ENCODE assay signal across 8 cellular contexts in genomic region chr10:134743-135600, GRCh38. TPM values are rescaled to one million over a fixed set of nuclear protein-coding genes. Genes with fewer than 3 reads are reported as not detected.
A peak's percentile ranks its signal among the peaks of the same experiment; 100 is the strongest.
DNase-seq lines count a peak whose midpoint lies in the region; ATAC-seq, FAIRE-seq and TF ChIP-seq lines count a peak whose summit lies in the region.

TSS of gene ZMYND11 (plus strand) at chr10:135455. CDS start at chr10:180013, 44,558 bp downstream.

- in situ Hi-C loops in T47D (cut with HindIII; ENCODE audit: low pct_unique_long_range_greater_than_20kb, low sequenced_read_pairs) = no loop called here

- H3K79me2 ChIP-seq in smooth muscle cell (ENCODE audit: low read depth) = peaks cover 53% of the 10 kb centered on the region

- no peaks in the 10 kb centered on the region for H3K9me3 ChIP-seq in smooth muscle cell (replicated peaks; ENCODE audit: low read depth)

- H3K27ac ChIP-seq in VCaP (peak within 1 kb of the TSS; percentile 97), smooth muscle cell (ENCODE audit: low read depth) (peak within 1 kb of the TSS; percentile 85)

- TF ChIP-seq CTCF in D721Med (IDR thresholded peaks at IDR 0.05; ENCODE audit: insufficient read depth, missing control alignments) = no peak
- TF ChIP-seq CTCF in VCaP (conservative IDR thresholded peaks at IDR 0.05) = peak; percentile 23; the same call in 1 of the 2 replicates
- TF ChIP-seq CTCF in smooth muscle cell (IDR thresholded peaks at IDR 0.05; ENCODE audit: borderline replicate concordance, insufficient read depth, poor library complexity, severe bottlenecking) = no peak

- peak within 1 kb of the TSS; percentile 85 for H2AFZ ChIP-seq in smooth muscle cell (ENCODE audit: low read depth)

- H3K36me3 ChIP-seq in smooth muscle cell (ENCODE audit: low read depth) = no peaks in the 10 kb centered on the region

- no peak for FAIRE-seq in D721Med (lab: Jason Lieb, UNC)

- peak within 1 kb of the TSS; percentile 90 for H3K4me3 ChIP-seq in smooth muscle cell

- peaks cover 3% of the 10 kb centered on the region for H3F3A ChIP-seq in smooth muscle cell (ENCODE audit: low read depth)

- peak within 1 kb of the TSS; percentile 89 for H3K4me2 ChIP-seq in smooth muscle cell

- no peaks in the 10 kb centered on the region for H3K27me3 ChIP-seq in smooth muscle cell (ENCODE audit: low read depth)

- peak; percentile 53 for DNase-seq in D721Med (ENCODE audit: insufficient read length, low spot score)
- peak; percentile 39 for DNase-seq in HT-29 (ENCODE audit: low spot score)
- DNase-seq in T47D (ENCODE audit: low read depth in 1 of 2, low spot score in 1 of 2) = peak; percentile 78 to 82
- peak; percentile 85 for DNase-seq in iPS-NIHi11 (ENCODE audit: low spot score)
- DNase-seq in smooth muscle cell (lab: John Stamatoyannopoulos, UW; ENCODE audit: unreplicated experiment) = peak; percentile 27
- no peak for DNase-seq in DMS153 (lab: John Stamatoyannopoulos, UW)

- WGBS in smooth muscle cell (ENCODE audit: low lambda C conversion rate) = 1% methylated on average over 28 of the region's 131 CpGs

- peaks cover 27% of the 10 kb centered on the region for H3K4me1 ChIP-seq in smooth muscle cell (ENCODE audit: low read depth)

- peak; percentile 51 for ATAC-seq in GM19463 (IDR thresholded peaks at IDR 0.05; ENCODE audit: unreplicated experiment)

- peaks cover 39% of the 10 kb centered on the region for H4K20me1 ChIP-seq in smooth muscle cell (ENCODE audit: low read depth)

- H3K9ac ChIP-seq in smooth muscle cell (ENCODE audit: low read depth) = peak within 1 kb of the TSS; percentile 94

RNA-seq across cellular contexts. Expression of gene ZMYND11, which starts in this region (rescaled TPM):
- total RNA-seq in HT-29 (2014; rRNA removed; shearing (Covaris generic)) = 20.9 and 24.2 TPM in 2 replicates
- total RNA-seq in smooth muscle cell = 66.3 and 71.2 TPM in 2 replicates
- 27.7 and 33.7 TPM in 2 replicates for polyA plus RNA-seq in smooth muscle cell
